Comparison of ENCODE assay signal across 18 cellular contexts in genomic region chr1:18344755-18345154, GRCh38.
DNase-seq lines count a peak whose midpoint lies in the region; ATAC-seq and TF ChIP-seq lines count a peak whose summit lies in the region.
"Had no signal": no experiment of that assay in that cellular context is flagged by ENCODE, and none has a peak within 500 bp of the region (broad histone marks: within the 10 kb centered on the region; RNA-seq: fewer than 3 reads in every experiment).

No MANE protein-coding gene starts in this region.

- no peak for TF ChIP-seq POLR2A in tibial nerve (IDR thresholded peaks at IDR 0.05)

- H3K27me3 ChIP-seq in A673 (replicated peaks; ENCODE audit: insufficient read depth, low read depth, low read length, poor library complexity) (no peaks in the 10 kb centered on the region), WERI-Rb-1 (ENCODE audit: insufficient read depth, low read depth, severe bottlenecking) (no peaks in the 10 kb centered on the region), colonic mucosa (no peaks in the 10 kb centered on the region), tibial nerve (no peaks in the 10 kb centered on the region)

- H3K9me3 ChIP-seq in A673 (ENCODE audit: low read depth, low read length, poor library complexity, severe bottlenecking) (no peaks in the 10 kb centered on the region), WERI-Rb-1 (ENCODE audit: severe bottlenecking) (no peaks in the 10 kb centered on the region), colonic mucosa (no peaks in the 10 kb centered on the region), tibial nerve (no peaks in the 10 kb centered on the region)
- H3K9me3 ChIP-seq: HAP-1, thoracic aorta had no signal

- H3K4me1 ChIP-seq in A673 (ENCODE audit: insufficient read depth, low read length, poor library complexity, severe bottlenecking) (peaks cover 35% of the 10 kb centered on the region), colonic mucosa (no peaks in the 10 kb centered on the region), tibial nerve (no peaks in the 10 kb centered on the region)

- 21 to 34% methylated on average over 3 of the region's 3 CpGs for WGBS in tibial nerve, 2 donors

- H3K27ac ChIP-seq in A673 (ENCODE audit: low read depth, low read length, poor library complexity, severe bottlenecking) (peak overlapping the region; percentile 72), WERI-Rb-1 (peak overlapping the region; percentile 83), colonic mucosa (no peak overlapping the region), tibial nerve (no peak overlapping the region)
- H3K27ac ChIP-seq: thoracic aorta had no signal

- no peak overlapping the region for H3K27ac Mint-ChIP-seq in Calu3 (ENCODE audit: unreplicated experiment)
- H3K27ac Mint-ChIP-seq: activated naive CD8-positive, alpha-beta T cell treated with anti-CD3 and anti-CD28 coated beads for 36 hours; CD4-positive, CD25-positive, alpha-beta regulatory T cell had no signal

- TF ChIP-seq EP300 in tibial nerve (IDR thresholded peaks at IDR 0.05), result no peak

- intact Hi-C loops in A673 (cut with micrococcal nuclease; ENCODE audit: unreplicated experiment), result no loop called here
- intact Hi-C loops in colonic mucosa (cut with DNase I), result no loop called here
- intact Hi-C loops in Calu3 (cut with micrococcal nuclease; ENCODE audit: unreplicated experiment), result no loop called here

- H3K4me1 Mint-ChIP-seq in Calu3 (ENCODE audit: low read depth, unreplicated experiment), result no peaks in the 10 kb centered on the region
- H3K4me1 Mint-ChIP-seq: activated naive CD8-positive, alpha-beta T cell treated with anti-CD3 and anti-CD28 coated beads for 36 hours; CD4-positive, CD25-positive, alpha-beta regulatory T cell had no signal

- no peaks in the 10 kb centered on the region for H3K36me3 Mint-ChIP-seq in Calu3 (ENCODE audit: insufficient read depth, unreplicated experiment)
- H3K36me3 Mint-ChIP-seq: activated naive CD8-positive, alpha-beta T cell treated with anti-CD3 and anti-CD28 coated beads for 36 hours; CD4-positive, CD25-positive, alpha-beta regulatory T cell had no signal

- no peak for TF ChIP-seq CTCF in A673 (conservative IDR thresholded peaks at IDR 0.05; ENCODE audit: low read depth, low read length)
- TF ChIP-seq CTCF in WERI-Rb-1 (IDR thresholded peaks at IDR 0.05; ENCODE audit: low read depth, low read length), result no peak
- no peak for TF ChIP-seq CTCF in colonic mucosa (IDR thresholded peaks at IDR 0.05)
- no peak for TF ChIP-seq CTCF in tibial nerve (IDR thresholded peaks at IDR 0.05)
- TF ChIP-seq CTCF in Calu3 (IDR thresholded peaks at IDR 0.05; ENCODE audit: unreplicated experiment), result no peak

- CTCF ChIA-PET in A673 (lab: Charles Lee) (interaction anchor here (0.6 kb wide), 1 partner anchor 20 kb away, joined by 5 read pairs; no protein-coding TSS in a partner anchor), Calu3 (lab: Charles Lee) (interaction anchor here (0.6 kb wide), 1 partner anchor 19 kb away, joined by 3 read pairs; no protein-coding TSS in a partner anchor)

- H3K4me3 Mint-ChIP-seq in Calu3 (ENCODE audit: low read depth, unreplicated experiment), result no peak overlapping the region
- H3K4me3 Mint-ChIP-seq: activated naive CD8-positive, alpha-beta T cell treated with anti-CD3 and anti-CD28 coated beads for 36 hours; activated T-cell treated with anti-CD3 and anti-CD28 coated beads, Interleukin-2, amount 50 U/mL, for 4 hours; CD4-positive, CD25-positive, alpha-beta regulatory T cell had no signal

- H3K36me3 ChIP-seq in A673 (ENCODE audit: insufficient read depth, low read length, poor library complexity, severe bottlenecking) (no peaks in the 10 kb centered on the region), WERI-Rb-1 (no peaks in the 10 kb centered on the region), colonic mucosa (no peaks in the 10 kb centered on the region), tibial nerve (no peaks in the 10 kb centered on the region)
- H3K36me3 ChIP-seq: HAP-1, thoracic aorta had no signal

- BruUV-seq in A673 (replicated peaks; lab: Mats Ljungman, UMichigan) (no TSS peak), Calu3 (replicated peaks; lab: Mats Ljungman, UMichigan) (no TSS peak)

- H3K27me3 Mint-ChIP-seq in Calu3 (ENCODE audit: unreplicated experiment), result peaks cover 43% of the 10 kb centered on the region

- H3K9me3 Mint-ChIP-seq in Calu3 (ENCODE audit: low read depth, unreplicated experiment), result peaks cover 2% of the 10 kb centered on the region
- H3K9me3 Mint-ChIP-seq: activated naive CD8-positive, alpha-beta T cell treated with anti-CD3 and anti-CD28 coated beads for 36 hours; activated T-cell treated with anti-CD3 and anti-CD28 coated beads, Interleukin-2, amount 50 U/mL, for 4 hours had no signal

- DNase-seq in A673 (ENCODE audit: low spot score), result peak; percentile 93
- DNase-seq in NCI-H1092 (lab: John Stamatoyannopoulos, UW), result peak; percentile 32
- peak; percentile 78 for DNase-seq in NCI-H345 (lab: John Stamatoyannopoulos, UW)
- peak; percentile 95 for DNase-seq in WERI-Rb-1
- no peak for DNase-seq in colonic mucosa
- DNase-seq in tibial nerve (ENCODE audit: low spot score in 2 of 2), result no peak
- no peak for DNase-seq in Calu3
- DNase-seq: activated naive CD8-positive, alpha-beta T cell treated with anti-CD3 and anti-CD28 coated beads for 36 hours; activated T-cell treated with anti-CD3 and anti-CD28 coated beads, Interleukin-2, amount 50 U/mL, for 4 hours; CD4-positive, CD25-positive, alpha-beta regulatory T cell; effector CD8-positive, alpha-beta T cell; hippocampal formation; nucleus accumbens; stimulated activated CD4-positive, alpha-beta T cell treated with anti-CD3 and anti-CD28 coated beads, Interleukin-4, amount 100 ng/mL, for 24 hours had no signal

- H3K4me3 ChIP-seq in A673 (ENCODE audit: low read depth, low read length, poor library complexity, severe bottlenecking) (no peak overlapping the region), WERI-Rb-1 (ENCODE audit: low read depth, low read length) (no peak overlapping the region), colonic mucosa (no peak overlapping the region), tibial nerve (no peak overlapping the region)
- H3K4me3 ChIP-seq: HAP-1, thoracic aorta had no signal

- POLR2A ChIA-PET in A673 (lab: Charles Lee; ENCODE audit: low non-redundant PET), result no interaction called here

- ATAC-seq in GM19397 (IDR thresholded peaks at IDR 0.05; ENCODE audit: unreplicated experiment), result no peak
- ATAC-seq: activated T-cell treated with anti-CD3 and anti-CD28 coated beads, Interleukin-2, amount 50 U/mL, for 4 hours; HepG2 had no signal

- H3K9ac ChIP-seq in colonic mucosa (ENCODE audit: low read depth in 2 of 2, low read length in 2 of 2), result no peak overlapping the region

Comparison
In these comparisons a context has a peak if more than half of its experiments do, and no peak if none do; other contexts are left out.
1. DNase-seq: peak in A673 (single experiment), NCI-H1092 (single experiment), NCI-H345 (single experiment) and WERI-Rb-1 (single experiment); none in colonic mucosa (single experiment), tibial nerve (0 of 2) and Calu3 (single experiment).
2. H3K27ac ChIP-seq: peak in A673 (single experiment) and WERI-Rb-1 (single experiment); none in colonic mucosa (single experiment) and tibial nerve (0 of 4).